In the genomic region with DNA sequence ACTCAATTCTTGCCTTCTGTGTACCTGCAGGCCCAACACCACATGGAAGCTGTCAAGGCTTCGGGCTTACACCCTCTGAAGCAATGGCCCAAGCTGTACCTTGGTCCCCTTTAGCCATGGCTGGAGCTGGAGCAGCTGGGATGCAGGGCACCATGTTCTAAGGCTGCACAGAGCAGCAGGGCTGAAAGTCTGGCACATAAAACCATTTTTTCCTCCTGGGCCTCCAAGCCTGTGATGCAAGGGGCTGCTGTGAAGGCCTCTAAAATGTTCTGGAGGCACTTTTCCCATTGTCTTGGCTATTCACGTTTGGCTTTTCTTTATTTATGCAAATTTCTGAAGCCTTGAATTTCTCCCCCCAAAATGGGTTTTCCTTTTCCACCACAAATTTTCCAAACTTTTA, we compare ENCODE assay signal across 19 cellular contexts.
"Had no signal": no experiment of that assay in that cellular context is flagged by ENCODE, and none has a peak within 500 bp of the region (broad histone marks: within the 10 kb centered on the region; RNA-seq: fewer than 3 reads in every experiment).

No MANE protein-coding gene starts in this region.

- H3K36me3 ChIP-seq: colonic mucosa, esophagus muscularis mucosa, gastroesophageal sphincter, heart left ventricle, neural progenitor cell, tibial artery had no signal

- H3K79me2 ChIP-seq: hepatocyte, parathyroid adenoma had no signal

- H3K27me3 ChIP-seq: colonic mucosa, esophagus muscularis mucosa, foreskin keratinocyte, gastroesophageal sphincter, heart left ventricle, hepatocyte, neural progenitor cell, testis, tibial artery had no signal

- H3K9me3 ChIP-seq: colonic mucosa, testis had no signal

- H3K4me1 ChIP-seq: colonic mucosa, foreskin keratinocyte, heart left ventricle, neural progenitor cell, parathyroid adenoma, testis had no signal

- H2AFZ ChIP-seq: hepatocyte, neural progenitor cell, parathyroid adenoma had no signal

- H3K27ac ChIP-seq: colonic mucosa, esophagus muscularis mucosa, foreskin keratinocyte, gastroesophageal sphincter, heart left ventricle, hepatocyte, neural progenitor cell, parathyroid adenoma, testis, tibial artery had no signal

- DNase-seq: colonic mucosa; effector CD8-positive, alpha-beta T cell; foreskin keratinocyte; heart left ventricle; kidney; mesenchymal stem cell; midbrain; naive thymus-derived CD4-positive, alpha-beta T cell; stimulated activated CD4-positive, alpha-beta T cell treated with anti-CD3 and anti-CD28 coated beads, Interleukin-4, amount 100 ng/mL, for 4 hours; stimulated activated naive CD8-positive, alpha-beta T cell treated with anti-CD3 and anti-CD28 coated beads, Interleukin-15, Interleukin-2, amounts not matched to agents 100 U/mL and 50 U/mL, for 24 hours; substantia nigra; testis; tibial artery had no signal

- H3K4me3 ChIP-seq: colonic mucosa, esophagus muscularis mucosa, gastroesophageal sphincter, heart left ventricle, hepatocyte, lung, neural progenitor cell, testis, tibial artery had no signal

- H3K9ac ChIP-seq: neural progenitor cell, parathyroid adenoma had no signal

- H3K4me2 ChIP-seq: hepatocyte, neural progenitor cell had no signal
